ENCODE assay signal across 8 cellular contexts in the genomic region with DNA sequence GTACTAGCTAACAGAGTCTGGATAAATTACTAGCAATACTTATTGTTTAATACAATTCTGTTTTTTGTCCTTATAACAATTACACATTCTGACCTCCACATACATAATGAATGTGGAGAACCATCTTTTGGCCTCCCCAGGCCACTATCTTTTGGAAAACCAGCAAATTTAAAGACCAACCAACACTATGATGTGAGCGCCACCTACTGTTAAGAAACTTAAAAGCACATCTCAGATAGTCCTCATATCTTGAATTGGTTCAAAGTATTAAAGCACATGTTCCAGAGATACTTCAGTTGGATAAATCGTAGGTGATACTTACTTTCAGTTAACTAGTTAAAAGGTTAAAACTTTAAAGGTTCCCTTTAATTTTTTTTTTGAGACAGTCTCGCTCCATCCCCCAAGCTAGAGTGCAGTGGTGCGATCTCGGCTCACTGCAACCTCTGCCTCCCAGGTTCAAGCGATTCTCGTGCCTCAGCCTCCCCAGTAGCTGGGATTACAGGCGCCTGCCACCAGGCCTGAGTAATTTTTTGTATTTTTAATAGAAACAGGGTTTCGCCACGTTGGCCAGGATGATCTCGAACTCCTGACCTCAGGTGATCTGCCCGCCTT. TPM values are rescaled to one million over a fixed set of nuclear protein-coding genes. Genes with fewer than 3 reads are reported as not detected.
DNase-seq lines count a peak whose midpoint lies in the region; ATAC-seq and TF ChIP-seq lines count a peak whose summit lies in the region.

No MANE protein-coding gene starts in this region.

- no peak overlapping the region for H3K4me3 ChIP-seq in GM12875 (ENCODE audit: low read depth, low read length)
- H3K4me3 ChIP-seq in fibroblast of pulmonary artery (replicated peaks; ENCODE audit: low read depth, low read length) = no peak overlapping the region

- H3K9me3 Mint-ChIP-seq in osteocyte (ENCODE audit: unreplicated experiment) = no peaks in the 10 kb centered on the region

- H3K27me3 Mint-ChIP-seq in osteocyte (ENCODE audit: unreplicated experiment) = peaks cover 25% of the 10 kb centered on the region

- H3K36me3 Mint-ChIP-seq in osteocyte (ENCODE audit: unreplicated experiment) = no peaks in the 10 kb centered on the region

- DNase-seq in AML-193 (lab: John Stamatoyannopoulos, UW) (peak; percentile 14 to 61), NCI-H1048 (lab: John Stamatoyannopoulos, UW) (peak; percentile 9), SKM-1 (lab: John Stamatoyannopoulos, UW; ENCODE audit: unreplicated experiment) (peak; percentile 19), fibroblast of pulmonary artery (ENCODE audit: low read depth) (peak; percentile 72), osteocyte (ENCODE audit: extremely low spot score, unreplicated experiment) (no peak), 8988T (no peak)

- H3K4me1 Mint-ChIP-seq in osteocyte (ENCODE audit: unreplicated experiment) = no peaks in the 10 kb centered on the region

- TF ChIP-seq CTCF in GM12875 (IDR thresholded peaks at IDR 0.05; ENCODE audit: borderline replicate concordance, insufficient read depth, low read depth, low read length) (peak; percentile 43; the same call in 1 of the 2 replicates), fibroblast of pulmonary artery (IDR thresholded peaks at IDR 0.05; ENCODE audit: low read length, missing control alignments) (peak; percentile 74), osteocyte (IDR thresholded peaks at IDR 0.05) (peak; percentile 86)

- no peak for ATAC-seq in HG03460 (IDR thresholded peaks at IDR 0.05; ENCODE audit: unreplicated experiment)

- no peak overlapping the region for H3K4me3 Mint-ChIP-seq in osteocyte (ENCODE audit: unreplicated experiment)

- H3K27ac Mint-ChIP-seq in osteocyte (ENCODE audit: unreplicated experiment) = no peak overlapping the region

RNA-seq across cellular contexts. Expression of gene USP1, which starts 29.3 kb away (rescaled TPM):
- 24.6 and 25.7 TPM in 2 replicates for total RNA-seq in osteocyte

Comparison
In these comparisons a context has a peak if more than half of its experiments do, and no peak if none do; other contexts are left out.
1. DNase-seq: peak in AML-193 (2 of 2), NCI-H1048 (single experiment), SKM-1 (single experiment) and fibroblast of pulmonary artery (single experiment); none in osteocyte (single experiment) and 8988T (single experiment).
2. Peak in every context shown above with its lines, with median percentiles within 50 percentile points of each other: CTCF ChIP-seq.